In the genomic region with DNA sequence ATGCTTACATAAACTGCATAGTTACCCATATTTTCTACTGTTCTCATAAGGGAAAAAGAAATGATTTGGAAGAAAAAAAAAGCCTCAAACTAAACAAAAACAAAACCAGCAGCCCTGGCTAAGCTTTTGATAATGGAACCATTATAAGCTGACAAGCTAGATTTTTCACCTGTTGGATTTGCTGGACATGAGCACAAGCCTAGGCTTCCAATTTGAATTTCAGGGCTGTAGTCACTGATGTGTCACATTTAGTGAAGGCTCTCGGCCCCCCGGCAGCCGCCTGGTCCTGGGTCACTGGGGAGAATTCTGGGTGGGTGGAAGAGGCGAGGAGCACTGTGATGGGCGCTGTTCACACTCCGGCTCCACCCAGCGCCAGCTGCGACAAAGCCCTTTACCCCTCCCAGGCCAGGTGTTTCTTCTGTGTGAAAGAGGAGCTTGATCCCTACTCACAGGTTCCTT, we compare ENCODE assay signal across 8 cellular contexts.
DNase-seq lines count a peak whose midpoint lies in the region; ATAC-seq lines count a peak whose summit lies in the region.

No MANE protein-coding gene starts in this region.

- no peaks in the 10 kb centered on the region for H3K36me3 ChIP-seq in muscle layer of colon (ENCODE audit: insufficient read depth, low read length)

- ATAC-seq in GM21360 (IDR thresholded peaks at IDR 0.05; ENCODE audit: unreplicated experiment): no peak
- ATAC-seq in HG02973 (IDR thresholded peaks at IDR 0.05; ENCODE audit: unreplicated experiment): no peak

- no peaks in the 10 kb centered on the region for H3K27me3 ChIP-seq in muscle layer of colon (ENCODE audit: control insufficient read depth in 1 of 2, insufficient read depth in 2 of 2, low read length in 2 of 2)

- H3K4me3 ChIP-seq in muscle layer of colon (ENCODE audit: low read depth in 1 of 2, low read length in 2 of 2): peak overlapping the region; percentile 63 to 78

- DNase-seq in NCI-H2196 (lab: John Stamatoyannopoulos, UW; ENCODE audit: unreplicated experiment) (peak; percentile 29), NCI-H2196 treated with DMSO at 0.1 percent for 48 hours (lab: John Stamatoyannopoulos, UW; ENCODE audit: unreplicated experiment) (no peak), NCI-H345 treated with DMSO at 0.1 percent for 48 hours (lab: John Stamatoyannopoulos, UW; ENCODE audit: unreplicated experiment) (peak; percentile 66), caudate nucleus (lab: John Stamatoyannopoulos, UW) (peak in 2 of 61 donors; percentile 32 to 36), NCI-H2227 (lab: John Stamatoyannopoulos, UW; ENCODE audit: unreplicated experiment) (no peak)

- H3K27ac ChIP-seq in caudate nucleus (ENCODE audit: low read depth, low read length): peak overlapping the region; percentile 71
- peak overlapping the region; percentile 69 for H3K27ac ChIP-seq in muscle layer of colon (ENCODE audit: low read depth, low read length)

- H3K9me3 ChIP-seq in muscle layer of colon (ENCODE audit: low read length): no peaks in the 10 kb centered on the region

- peak overlapping the region; percentile 51 for H3K9ac ChIP-seq in muscle layer of colon (ENCODE audit: low read length)

- peaks cover 28% of the 10 kb centered on the region for H3K4me1 ChIP-seq in muscle layer of colon (ENCODE audit: insufficient read depth, low read length)

Comparison
In these comparisons a context has a peak if more than half of its experiments do, and no peak if none do; other contexts are left out.
1. DNase-seq: peak in NCI-H2196 (single experiment) and NCI-H345 treated with DMSO at 0.1 percent for 48 hours (single experiment); none in NCI-H2196 treated with DMSO at 0.1 percent for 48 hours (single experiment) and NCI-H2227 (single experiment).